ENCODE assay signal across 14 cellular contexts in the genomic region with DNA sequence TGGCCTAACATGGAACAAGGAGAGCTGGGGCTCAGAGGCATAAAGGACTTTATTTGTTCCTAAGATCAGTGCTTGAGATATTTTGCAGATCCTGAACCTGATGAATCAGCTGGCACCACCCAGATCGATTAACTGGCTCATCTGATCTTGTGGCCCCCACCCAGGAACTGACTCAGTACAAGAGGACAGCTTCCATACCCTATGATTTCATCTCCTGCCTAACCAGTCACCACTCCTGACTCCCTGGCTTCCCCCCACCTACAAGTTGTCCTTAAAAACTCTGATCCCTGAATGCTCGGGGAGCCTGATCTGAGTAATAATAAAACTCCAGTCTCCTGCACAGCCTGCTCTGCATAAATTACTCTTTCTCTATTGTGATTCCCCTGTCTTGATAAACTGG. TPM values are rescaled to one million over a fixed set of nuclear protein-coding genes. Genes with fewer than 3 reads are reported as not detected.
DNase-seq lines count a peak whose midpoint lies in the region; ATAC-seq, FAIRE-seq and TF ChIP-seq lines count a peak whose summit lies in the region.
"Had no signal": no experiment of that assay in that cellular context is flagged by ENCODE, and none has a peak within 500 bp of the region (broad histone marks: within the 10 kb centered on the region; RNA-seq: fewer than 3 reads in every experiment).

No MANE protein-coding gene starts in this region.

- H3K27ac ChIP-seq in GM23248 (peak overlapping the region; percentile 59), astrocyte (ENCODE audit: low read depth, low read length) (no peak overlapping the region), tibial nerve (no peak overlapping the region)
- H3K27ac ChIP-seq: right lobe of liver had no signal

- peaks cover 4% of the 10 kb centered on the region for H3K4me1 Mint-ChIP-seq in astrocyte (ENCODE audit: low read depth, unreplicated experiment)

- H3K36me3 ChIP-seq in GM23248 (ENCODE audit: low read depth) (no peaks in the 10 kb centered on the region), astrocyte (ENCODE audit: insufficient read depth, low read length) (no peaks in the 10 kb centered on the region), tibial nerve (no peaks in the 10 kb centered on the region)
- H3K36me3 ChIP-seq: right lobe of liver had no signal

- TF ChIP-seq POLR2A in tibial nerve (IDR thresholded peaks at IDR 0.05), result no peak

- 2 to 3% methylated on average over 2 of the region's 2 CpGs for WGBS in GM23248 (ENCODE audit: low coverage in 1 of 2, low lambda C conversion rate in 2 of 2, missing lambda C conversion rate in 2 of 2), 2 experiments
- 72 to 73% methylated on average over 2 of the region's 2 CpGs for WGBS in tibial nerve, 2 donors

- H4K20me1 ChIP-seq in GM23248 (ENCODE audit: insufficient read depth) (no peaks in the 10 kb centered on the region), astrocyte (ENCODE audit: insufficient read depth, low read length) (no peaks in the 10 kb centered on the region)

- H2AFZ ChIP-seq in GM23248, result peak overlapping the region; percentile 56
- H2AFZ ChIP-seq in astrocyte (ENCODE audit: low read depth, low read length), result no peak overlapping the region

- H3K4me1 ChIP-seq in GM23248 (ENCODE audit: insufficient read depth) (peaks cover 27% of the 10 kb centered on the region), astrocyte (ENCODE audit: insufficient read depth, low read length) (peaks cover 5% of the 10 kb centered on the region), tibial nerve (peaks cover 0 to 6% (median 0%) of the 10 kb centered on the region in 4 donors)

- H3K79me2 ChIP-seq in GM23248 (ENCODE audit: insufficient read depth) (no peaks in the 10 kb centered on the region), astrocyte (ENCODE audit: insufficient read depth, low read length) (no peaks in the 10 kb centered on the region)

- no peaks in the 10 kb centered on the region for H3K9me3 Mint-ChIP-seq in astrocyte (ENCODE audit: unreplicated experiment)

- peak overlapping the region; percentile 35 for H3K4me3 ChIP-seq in GM23248
- H3K4me3 ChIP-seq in astrocyte (ENCODE audit: insufficient read depth, low read depth, low read length), result no peak overlapping the region
- no peak overlapping the region for H3K4me3 ChIP-seq in tibial nerve
- H3K4me3 ChIP-seq: mucosa of descending colon, right lobe of liver had no signal

- no peaks in the 10 kb centered on the region for H3K9me2 ChIP-seq in GM23248 (ENCODE audit: insufficient read depth)

- no peaks in the 10 kb centered on the region for H3K36me3 Mint-ChIP-seq in astrocyte (ENCODE audit: low read depth, unreplicated experiment)

- H3K9ac ChIP-seq in GM23248 (peak overlapping the region; percentile 5; the same call in 1 of the 2 replicates), astrocyte (ENCODE audit: low read length) (no peak overlapping the region)

- no peak overlapping the region for H3K27ac Mint-ChIP-seq in astrocyte (ENCODE audit: unreplicated experiment)

- no peak for TF ChIP-seq CTCF in astrocyte (IDR thresholded peaks at IDR 0.05; ENCODE audit: insufficient read depth, low read depth, low read length)
- no peak for TF ChIP-seq CTCF in tibial nerve (IDR thresholded peaks at IDR 0.05)

- no peak for FAIRE-seq in astrocyte (lab: Jason Lieb, UNC)
- FAIRE-seq: RCC 7860 had no signal

- H3K9me3 ChIP-seq in GM23248 (ENCODE audit: low read depth) (no peaks in the 10 kb centered on the region), astrocyte (ENCODE audit: insufficient read depth, low read depth, low read length) (no peaks in the 10 kb centered on the region), tibial nerve (peaks cover 0 to 9% (median 0%) of the 10 kb centered on the region in 4 donors)
- H3K9me3 ChIP-seq: right lobe of liver had no signal

- ATAC-seq in HG03520 (IDR thresholded peaks at IDR 0.05; ENCODE audit: unreplicated experiment) (no peak), GM19397 (IDR thresholded peaks at IDR 0.05; ENCODE audit: unreplicated experiment) (no peak)
- ATAC-seq: mucosa of descending colon had no signal

- DNase-seq in GM23248 (peak; percentile 81), SW 1271 (lab: John Stamatoyannopoulos, UW) (peak; percentile 15 to 56), astrocyte (ENCODE audit: low read depth) (peak; percentile 46), NCI-H2081 (lab: John Stamatoyannopoulos, UW) (no peak), tibial nerve (ENCODE audit: low spot score in 2 of 2) (no peak)
- peak; percentile 30 to 38 for DNase-seq in stimulated activated CD4-positive, alpha-beta T cell treated with anti-CD3 and anti-CD28 coated beads, Interleukin-15, amount 100 ng/mL, for 48 hours (ENCODE audit: low read depth in 2 of 2)
- DNase-seq: cortex of kidney, hippocampal formation, mucosa of descending colon, NCI-H2107, right lobe of liver had no signal

- H3F3A ChIP-seq in GM23248 (ENCODE audit: insufficient read depth), result peaks cover 30% of the 10 kb centered on the region

- no peak overlapping the region for H3K4me3 Mint-ChIP-seq in astrocyte (ENCODE audit: unreplicated experiment)

- TF ChIP-seq EP300 in tibial nerve (IDR thresholded peaks at IDR 0.05), result no peak

- in situ Hi-C loops in GM23248 (cut with MboI), result no loop called here

- H3K27me3 ChIP-seq in GM23248 (replicated peaks; ENCODE audit: insufficient read depth), result no peaks in the 10 kb centered on the region
- H3K27me3 ChIP-seq in astrocyte (ENCODE audit: insufficient read depth, low read length), result no peaks in the 10 kb centered on the region
- peaks cover 0 to 14% of the 10 kb centered on the region in 2 donors for H3K27me3 ChIP-seq in tibial nerve
- H3K27me3 ChIP-seq: right lobe of liver had no signal

- H3K4me2 ChIP-seq in GM23248 (ENCODE audit: unreplicated experiment) (peak overlapping the region; percentile 56), astrocyte (ENCODE audit: low read length) (peak overlapping the region; percentile 36)

- H3K27me3 Mint-ChIP-seq in astrocyte (ENCODE audit: low read depth, unreplicated experiment), result no peaks in the 10 kb centered on the region

RNA-seq across cellular contexts. Expression of a gene that starts 5.1 kb away (rescaled TPM):
- total RNA-seq in GM23248 (2014; rRNA removed; shearing (Covaris generic)), result 0.25 and 0.43 TPM in 2 replicates
- 0.90 and 1.3 TPM in 2 replicates for polyA plus RNA-seq in GM23248 (2016; fragmentation: Nextera tagmentation; extraction: Ambion mirVana)
- total RNA-seq in astrocyte (not detected in 2 replicates), tibial nerve (10 to 100 TPM in 2 of 4 donors, 1 to 10 TPM in 2; 8.7 to 11.6 (median 9.7) TPM)
- total RNA-seq: right lobe of liver had no signal

RNA-seq across cellular contexts. Expression of a gene that starts 18.7 kb away (rescaled TPM):
- 148 and 154 TPM in 2 replicates for total RNA-seq in GM23248 (2014; rRNA removed; shearing (Covaris generic))
- polyA plus RNA-seq in GM23248 (2016; fragmentation: Nextera tagmentation; extraction: Ambion mirVana), result 118 and 120 TPM in 2 replicates
- total RNA-seq in astrocyte, result 142 and 144 TPM in 2 replicates
- 10 to 100 TPM; 42.6 to 53.3 (median 45.3) TPM for total RNA-seq in tibial nerve

Comparison
In these comparisons a context has a peak if more than half of its experiments do, and no peak if none do; other contexts are left out.
1. DNase-seq: peak in GM23248 (single experiment), SW 1271 (2 of 2), astrocyte (single experiment) and stimulated activated CD4-positive, alpha-beta T cell treated with anti-CD3 and anti-CD28 coated beads, Interleukin-15, amount 100 ng/mL, for 48 hours (2 of 2); none in NCI-H2081 (0 of 2) and tibial nerve (0 of 2).